10 cellular contexts compared by ENCODE assay signal in the genomic region with DNA sequence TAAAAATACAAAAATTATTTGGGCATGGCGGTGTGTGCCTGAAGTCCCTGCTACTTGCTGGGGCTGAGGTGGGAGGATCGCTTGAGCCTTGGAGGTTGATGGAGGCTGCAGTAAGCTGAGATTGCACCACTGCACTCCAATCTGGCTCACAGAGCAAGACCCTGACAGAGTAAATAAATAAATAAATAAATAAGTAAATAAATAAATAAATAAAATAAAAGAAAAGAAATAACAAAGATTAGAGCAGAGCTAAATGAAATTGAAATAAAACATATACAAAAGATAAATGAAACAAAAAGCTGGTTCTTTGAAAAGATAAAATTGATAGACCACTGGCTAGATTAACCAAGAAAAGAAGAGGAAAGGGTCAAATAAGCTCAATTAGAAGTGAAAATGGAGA. TPM values are rescaled to one million over a fixed set of nuclear protein-coding genes. Genes with fewer than 3 reads are reported as not detected.
"Had no signal": no experiment of that assay in that cellular context is flagged by ENCODE, and none has a peak within 500 bp of the region (broad histone marks: within the 10 kb centered on the region; RNA-seq: fewer than 3 reads in every experiment).

No MANE protein-coding gene starts in this region.

- FAIRE-seq: H1, H54 had no signal

- H3K27ac ChIP-seq: GM23248 had no signal

- H2AFZ ChIP-seq: GM23248 had no signal

- H3K4me3 ChIP-seq: GM23248, HAP-1 had no signal

- H3K27ac Mint-ChIP-seq: H9, HFFc6 had no signal

- H3K36me3 ChIP-seq: HAP-1 had no signal

- ATAC-seq: HCT116 had no signal

- H3K9me3 ChIP-seq: HAP-1 had no signal

- DNase-seq: GM23248, GOT3, H7, H9, HCEC 1CT, HFFc6 had no signal

- H3K4me1 ChIP-seq: HAP-1 had no signal

- H3K9ac ChIP-seq: GM23248 had no signal

- H3K4me3 Mint-ChIP-seq: H9, HFFc6 had no signal

- H3K4me1 Mint-ChIP-seq: H9 had no signal

RNA-seq across cellular contexts. Expression of gene HPGD, which starts 43.1 kb away (rescaled TPM):
- total RNA-seq: GM23248, HFFc6 had no signal
- polyA plus RNA-seq: GM23248 had no signal
